ENCODE assay signal across 1 cellular context in the genomic region with DNA sequence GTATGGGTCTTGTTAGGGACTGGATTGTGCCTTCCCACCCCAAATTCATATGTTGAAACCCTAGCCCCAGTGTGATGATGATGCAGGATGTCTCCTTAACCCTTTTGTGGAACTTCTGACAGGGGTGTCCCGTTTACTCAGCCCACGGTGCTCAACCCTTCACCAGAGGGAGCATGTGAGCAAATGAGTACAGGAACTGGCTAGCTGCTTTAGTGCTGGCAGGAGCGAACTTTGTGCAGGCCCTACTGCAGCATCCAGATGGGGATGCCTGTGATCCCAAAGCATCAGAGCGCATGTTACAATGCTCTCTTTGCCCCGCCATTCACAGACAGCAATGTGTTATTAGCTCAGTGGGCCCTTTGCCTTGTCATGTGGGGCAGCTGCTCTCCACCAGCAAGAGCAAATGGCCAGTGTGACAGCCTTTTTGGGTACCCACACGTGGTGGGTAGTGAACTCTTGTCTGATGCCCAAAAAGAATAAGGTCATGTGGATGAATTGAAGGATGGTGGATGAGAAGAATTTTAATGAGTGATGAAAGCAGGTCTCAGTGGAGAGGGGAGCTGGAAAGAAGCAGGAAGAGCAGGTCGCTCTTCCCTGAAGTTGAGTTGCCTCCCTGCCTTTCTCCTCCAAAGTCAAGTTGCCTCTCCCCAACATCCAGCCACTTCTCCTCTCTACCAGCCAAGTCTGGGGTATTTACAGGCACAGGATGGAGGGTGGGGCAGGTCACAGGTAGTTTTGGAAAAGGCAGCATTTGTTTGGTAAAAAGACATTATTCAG.
TF ChIP-seq lines count a peak whose summit lies in the region.

No MANE protein-coding gene starts in this region.

TF ChIP-seq in HepG2, 621 proteins besides CTCF, POLR2A, EP300 and RAD21 (continued from another document):
- no peak for TF ChIP-seq MTA1 (CRISPR knock-in tag; IDR thresholded peaks at IDR 0.05; ENCODE audit: borderline replicate concordance)
- peak; percentile 28; the same call in 1 of the 2 replicates for TF ChIP-seq HNF4A (CRISPR knock-in tag; IDR thresholded peaks at IDR 0.05)
- 0 out of 2 replicates have a peak, but pooled peaks have one; percentile 16 for TF ChIP-seq ZMYM4 (CRISPR knock-in tag; IDR thresholded peaks at IDR 0.05)
- TF ChIP-seq ZNF234 (CRISPR knock-in tag; conservative IDR thresholded peaks at IDR 0.05), result no peak
- no peak for TF ChIP-seq GPN1 (CRISPR knock-in tag; IDR thresholded peaks at IDR 0.05; ENCODE audit: borderline replicate concordance)
- TF ChIP-seq ZNF33A (CRISPR knock-in tag; IDR thresholded peaks at IDR 0.05; ENCODE audit: borderline replicate concordance), result no peak
- no peak for TF ChIP-seq ZNF468 (CRISPR knock-in tag; IDR thresholded peaks at IDR 0.05)
- no peak for TF ChIP-seq AKAP8 (CRISPR knock-in tag; IDR thresholded peaks at IDR 0.05)
- TF ChIP-seq ZNF780A (CRISPR knock-in tag; IDR thresholded peaks at IDR 0.05), result no peak
- no peak for TF ChIP-seq MED8 (CRISPR knock-in tag; IDR thresholded peaks at IDR 0.05; ENCODE audit: insufficient replicate concordance)
- TF ChIP-seq, protein P1, sequence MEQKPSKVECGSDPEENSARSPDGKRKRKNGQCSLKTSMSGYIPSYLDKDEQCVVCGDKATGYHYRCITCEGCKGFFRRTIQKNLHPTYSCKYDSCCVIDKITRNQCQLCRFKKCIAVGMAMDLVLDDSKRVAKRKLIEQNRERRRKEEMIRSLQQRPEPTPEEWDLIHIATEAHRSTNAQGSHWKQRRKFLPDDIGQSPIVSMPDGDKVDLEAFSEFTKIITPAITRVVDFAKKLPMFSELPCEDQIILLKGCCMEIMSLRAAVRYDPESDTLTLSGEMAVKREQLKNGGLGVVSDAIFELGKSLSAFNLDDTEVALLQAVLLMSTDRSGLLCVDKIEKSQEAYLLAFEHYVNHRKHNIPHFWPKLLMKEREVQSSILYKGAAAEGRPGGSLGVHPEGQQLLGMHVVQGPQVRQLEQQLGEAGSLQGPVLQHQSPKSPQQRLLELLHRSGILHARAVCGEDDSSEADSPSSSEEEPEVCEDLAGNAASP (CRISPR knock-in tag; IDR thresholded peaks at IDR 0.05; ENCODE audit: borderline replicate concordance), result no peak
- no peak for TF ChIP-seq ZNF841 (CRISPR knock-in tag; IDR thresholded peaks at IDR 0.05; ENCODE audit: borderline replicate concordance)
- no peak for TF ChIP-seq ELF3 (CRISPR knock-in tag; IDR thresholded peaks at IDR 0.05)
- TF ChIP-seq ZNF652 (CRISPR knock-in tag; IDR thresholded peaks at IDR 0.05; ENCODE audit: borderline replicate concordance, low read depth), result peak; percentile 83
- no peak for TF ChIP-seq PAF1 (CRISPR knock-in tag; IDR thresholded peaks at IDR 0.05)
- TF ChIP-seq TARDBP (CRISPR knock-in tag; IDR thresholded peaks at IDR 0.05), result 0 out of 2 replicates have a peak, but pooled peaks have one; percentile 27
- TF ChIP-seq STAG1 (CRISPR knock-in tag; IDR thresholded peaks at IDR 0.05), result peak; percentile 53
- no peak for TF ChIP-seq ZNF343 (CRISPR knock-in tag; IDR thresholded peaks at IDR 0.05)
- no peak for TF ChIP-seq GLI4 (CRISPR knock-in tag; IDR thresholded peaks at IDR 0.05; ENCODE audit: borderline replicate concordance)
- TF ChIP-seq SALL1 (CRISPR knock-in tag; IDR thresholded peaks at IDR 0.05), result peak; percentile 17; the same call in 1 of the 2 replicates
- TF ChIP-seq U2AF2 (IDR thresholded peaks at IDR 0.05; ENCODE audit: low read depth, low read length), result no peak
- TF ChIP-seq MLLT10 (CRISPR knock-in tag; IDR thresholded peaks at IDR 0.05), result no peak
- TF ChIP-seq, protein P2, sequence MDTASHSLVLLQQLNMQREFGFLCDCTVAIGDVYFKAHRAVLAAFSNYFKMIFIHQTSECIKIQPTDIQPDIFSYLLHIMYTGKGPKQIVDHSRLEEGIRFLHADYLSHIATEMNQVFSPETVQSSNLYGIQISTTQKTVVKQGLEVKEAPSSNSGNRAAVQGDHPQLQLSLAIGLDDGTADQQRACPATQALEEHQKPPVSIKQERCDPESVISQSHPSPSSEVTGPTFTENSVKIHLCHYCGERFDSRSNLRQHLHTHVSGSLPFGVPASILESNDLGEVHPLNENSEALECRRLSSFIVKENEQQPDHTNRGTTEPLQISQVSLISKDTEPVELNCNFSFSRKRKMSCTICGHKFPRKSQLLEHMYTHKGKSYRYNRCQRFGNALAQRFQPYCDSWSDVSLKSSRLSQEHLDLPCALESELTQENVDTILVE (CRISPR knock-in tag; IDR thresholded peaks at IDR 0.05), result no peak
- TF ChIP-seq ATRX (CRISPR knock-in tag; IDR thresholded peaks at IDR 0.05; ENCODE audit: borderline replicate concordance), result no peak
- TF ChIP-seq, protein P3, sequence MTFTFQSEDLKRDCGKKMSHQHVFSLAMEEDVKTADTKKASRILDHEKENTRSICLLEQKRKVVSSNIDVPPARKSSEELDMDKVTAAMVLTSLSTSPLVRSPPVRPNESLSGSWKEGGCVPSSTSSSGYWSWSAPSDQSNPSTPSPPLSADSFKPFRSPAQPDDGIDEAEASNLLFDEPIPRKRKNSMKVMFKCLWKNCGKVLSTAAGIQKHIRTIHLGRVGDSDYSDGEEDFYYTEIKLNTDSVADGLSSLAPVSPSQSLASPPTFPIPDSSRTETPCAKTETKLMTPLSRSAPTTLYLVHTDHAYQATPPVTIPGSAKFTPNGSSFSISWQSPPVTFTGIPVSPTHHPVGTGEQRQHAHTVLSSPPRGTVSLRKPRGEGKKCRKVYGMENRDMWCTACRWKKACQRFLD (CRISPR knock-in tag; IDR thresholded peaks at IDR 0.05; ENCODE audit: borderline replicate concordance), result no peak
- TF ChIP-seq, protein P4, sequence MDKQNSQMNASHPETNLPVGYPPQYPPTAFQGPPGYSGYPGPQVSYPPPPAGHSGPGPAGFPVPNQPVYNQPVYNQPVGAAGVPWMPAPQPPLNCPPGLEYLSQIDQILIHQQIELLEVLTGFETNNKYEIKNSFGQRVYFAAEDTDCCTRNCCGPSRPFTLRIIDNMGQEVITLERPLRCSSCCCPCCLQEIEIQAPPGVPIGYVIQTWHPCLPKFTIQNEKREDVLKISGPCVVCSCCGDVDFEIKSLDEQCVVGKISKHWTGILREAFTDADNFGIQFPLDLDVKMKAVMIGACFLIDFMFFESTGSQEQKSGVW (CRISPR knock-in tag; IDR thresholded peaks at IDR 0.05; ENCODE audit: borderline replicate concordance), result no peak
- no peak for TF ChIP-seq GZF1 (CRISPR knock-in tag; IDR thresholded peaks at IDR 0.05)
- no peak for TF ChIP-seq ZNF749 (CRISPR knock-in tag; IDR thresholded peaks at IDR 0.05; ENCODE audit: borderline replicate concordance)
- no peak for TF ChIP-seq GATA4 (IDR thresholded peaks at IDR 0.05; ENCODE audit: borderline replicate concordance, low read depth)
- TF ChIP-seq NR2F6 (IDR thresholded peaks at IDR 0.05), result no peak
- TF ChIP-seq NR2F6 (CRISPR knock-in tag; IDR thresholded peaks at IDR 0.05), result no peak
- TF ChIP-seq, protein P5, sequence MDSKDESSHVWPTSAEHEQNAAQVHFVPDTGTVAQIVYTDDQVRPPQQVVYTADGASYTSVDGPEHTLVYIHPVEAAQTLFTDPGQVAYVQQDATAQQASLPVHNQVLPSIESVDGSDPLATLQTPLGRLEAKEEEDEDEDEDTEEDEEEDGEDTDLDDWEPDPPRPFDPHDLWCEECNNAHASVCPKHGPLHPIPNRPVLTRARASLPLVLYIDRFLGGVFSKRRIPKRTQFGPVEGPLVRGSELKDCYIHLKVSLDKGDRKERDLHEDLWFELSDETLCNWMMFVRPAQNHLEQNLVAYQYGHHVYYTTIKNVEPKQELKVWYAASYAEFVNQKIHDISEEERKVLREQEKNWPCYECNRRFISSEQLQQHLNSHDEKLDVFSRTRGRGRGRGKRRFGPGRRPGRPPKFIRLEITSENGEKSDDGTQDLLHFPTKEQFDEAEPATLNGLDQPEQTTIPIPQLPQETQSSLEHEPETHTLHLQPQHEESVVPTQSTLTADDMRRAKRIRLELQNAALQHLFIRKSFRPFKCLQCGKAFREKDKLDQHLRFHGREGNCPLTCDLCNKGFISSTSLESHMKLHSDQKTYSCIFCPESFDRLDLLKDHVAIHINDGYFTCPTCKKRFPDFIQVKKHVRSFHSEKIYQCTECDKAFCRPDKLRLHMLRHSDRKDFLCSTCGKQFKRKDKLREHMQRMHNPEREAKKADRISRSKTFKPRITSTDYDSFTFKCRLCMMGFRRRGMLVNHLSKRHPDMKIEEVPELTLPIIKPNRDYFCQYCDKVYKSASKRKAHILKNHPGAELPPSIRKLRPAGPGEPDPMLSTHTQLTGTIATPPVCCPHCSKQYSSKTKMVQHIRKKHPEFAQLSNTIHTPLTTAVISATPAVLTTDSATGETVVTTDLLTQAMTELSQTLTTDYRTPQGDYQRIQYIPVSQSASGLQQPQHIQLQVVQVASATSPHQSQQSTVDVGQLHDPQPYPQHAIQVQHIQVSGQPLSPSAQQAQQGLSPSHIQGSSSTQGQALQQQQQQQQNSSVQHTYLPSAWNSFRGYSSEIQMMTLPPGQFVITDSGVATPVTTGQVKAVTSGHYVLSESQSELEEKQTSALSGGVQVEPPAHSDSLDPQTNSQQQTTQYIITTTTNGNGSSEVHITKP (CRISPR knock-in tag; IDR thresholded peaks at IDR 0.05; ENCODE audit: low read depth), result no peak
- TF ChIP-seq ZNF761 (CRISPR knock-in tag; conservative IDR thresholded peaks at IDR 0.05), result no peak
- no peak for TF ChIP-seq EED (CRISPR knock-in tag; IDR thresholded peaks at IDR 0.05)
- TF ChIP-seq ZNF292 (CRISPR knock-in tag; IDR thresholded peaks at IDR 0.05; ENCODE audit: borderline replicate concordance, low read depth), result no peak
- TF ChIP-seq, protein P6, sequence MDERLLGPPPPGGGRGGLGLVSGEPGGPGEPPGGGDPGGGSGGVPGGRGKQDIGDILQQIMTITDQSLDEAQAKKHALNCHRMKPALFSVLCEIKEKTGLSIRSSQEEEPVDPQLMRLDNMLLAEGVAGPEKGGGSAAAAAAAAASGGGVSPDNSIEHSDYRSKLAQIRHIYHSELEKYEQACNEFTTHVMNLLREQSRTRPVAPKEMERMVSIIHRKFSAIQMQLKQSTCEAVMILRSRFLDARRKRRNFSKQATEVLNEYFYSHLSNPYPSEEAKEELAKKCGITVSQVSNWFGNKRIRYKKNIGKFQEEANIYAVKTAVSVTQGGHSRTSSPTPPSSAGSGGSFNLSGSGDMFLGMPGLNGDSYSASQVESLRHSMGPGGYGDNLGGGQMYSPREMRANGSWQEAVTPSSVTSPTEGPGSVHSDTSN (CRISPR knock-in tag; IDR thresholded peaks at IDR 0.05), result no peak
- no peak for TF ChIP-seq ZBTB7A (CRISPR knock-in tag; IDR thresholded peaks at IDR 0.05)
- TF ChIP-seq, protein P7, sequence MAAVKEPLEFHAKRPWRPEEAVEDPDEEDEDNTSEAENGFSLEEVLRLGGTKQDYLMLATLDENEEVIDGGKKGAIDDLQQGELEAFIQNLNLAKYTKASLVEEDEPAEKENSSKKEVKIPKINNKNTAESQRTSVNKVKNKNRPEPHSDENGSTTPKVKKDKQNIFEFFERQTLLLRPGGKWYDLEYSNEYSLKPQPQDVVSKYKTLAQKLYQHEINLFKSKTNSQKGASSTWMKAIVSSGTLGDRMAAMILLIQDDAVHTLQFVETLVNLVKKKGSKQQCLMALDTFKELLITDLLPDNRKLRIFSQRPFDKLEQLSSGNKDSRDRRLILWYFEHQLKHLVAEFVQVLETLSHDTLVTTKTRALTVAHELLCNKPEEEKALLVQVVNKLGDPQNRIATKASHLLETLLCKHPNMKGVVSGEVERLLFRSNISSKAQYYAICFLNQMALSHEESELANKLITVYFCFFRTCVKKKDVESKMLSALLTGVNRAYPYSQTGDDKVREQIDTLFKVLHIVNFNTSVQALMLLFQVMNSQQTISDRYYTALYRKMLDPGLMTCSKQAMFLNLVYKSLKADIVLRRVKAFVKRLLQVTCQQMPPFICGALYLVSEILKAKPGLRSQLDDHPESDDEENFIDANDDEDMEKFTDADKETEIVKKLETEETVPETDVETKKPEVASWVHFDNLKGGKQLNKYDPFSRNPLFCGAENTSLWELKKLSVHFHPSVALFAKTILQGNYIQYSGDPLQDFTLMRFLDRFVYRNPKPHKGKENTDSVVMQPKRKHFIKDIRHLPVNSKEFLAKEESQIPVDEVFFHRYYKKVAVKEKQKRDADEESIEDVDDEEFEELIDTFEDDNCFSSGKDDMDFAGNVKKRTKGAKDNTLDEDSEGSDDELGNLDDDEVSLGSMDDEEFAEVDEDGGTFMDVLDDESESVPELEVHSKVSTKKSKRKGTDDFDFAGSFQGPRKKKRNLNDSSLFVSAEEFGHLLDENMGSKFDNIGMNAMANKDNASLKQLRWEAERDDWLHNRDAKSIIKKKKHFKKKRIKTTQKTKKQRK (IDR thresholded peaks at IDR 0.05; ENCODE audit: low read length), result no peak
- no peak for TF ChIP-seq ZNF138 (CRISPR knock-in tag; IDR thresholded peaks at IDR 0.05; ENCODE audit: low read depth)
- no peak for TF ChIP-seq ZNF460 (CRISPR knock-in tag; IDR thresholded peaks at IDR 0.05; ENCODE audit: borderline replicate concordance)
- peak; percentile 30; the same call in 1 of the 2 replicates for TF ChIP-seq ZFX (CRISPR knock-in tag; IDR thresholded peaks at IDR 0.05; ENCODE audit: low read depth)
- no peak for TF ChIP-seq ISL2 (CRISPR knock-in tag; IDR thresholded peaks at IDR 0.05)
- TF ChIP-seq FOSL1 (CRISPR knock-in tag; IDR thresholded peaks at IDR 0.05; ENCODE audit: borderline replicate concordance), result no peak
- TF ChIP-seq PPARG (CRISPR knock-in tag; conservative IDR thresholded peaks at IDR 0.05), result no peak
- TF ChIP-seq, protein P8, sequence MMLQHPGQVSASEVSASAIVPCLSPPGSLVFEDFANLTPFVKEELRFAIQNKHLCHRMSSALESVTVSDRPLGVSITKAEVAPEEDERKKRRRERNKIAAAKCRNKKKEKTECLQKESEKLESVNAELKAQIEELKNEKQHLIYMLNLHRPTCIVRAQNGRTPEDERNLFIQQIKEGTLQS (CRISPR knock-in tag; IDR thresholded peaks at IDR 0.05), result no peak
- TF ChIP-seq, protein P9, sequence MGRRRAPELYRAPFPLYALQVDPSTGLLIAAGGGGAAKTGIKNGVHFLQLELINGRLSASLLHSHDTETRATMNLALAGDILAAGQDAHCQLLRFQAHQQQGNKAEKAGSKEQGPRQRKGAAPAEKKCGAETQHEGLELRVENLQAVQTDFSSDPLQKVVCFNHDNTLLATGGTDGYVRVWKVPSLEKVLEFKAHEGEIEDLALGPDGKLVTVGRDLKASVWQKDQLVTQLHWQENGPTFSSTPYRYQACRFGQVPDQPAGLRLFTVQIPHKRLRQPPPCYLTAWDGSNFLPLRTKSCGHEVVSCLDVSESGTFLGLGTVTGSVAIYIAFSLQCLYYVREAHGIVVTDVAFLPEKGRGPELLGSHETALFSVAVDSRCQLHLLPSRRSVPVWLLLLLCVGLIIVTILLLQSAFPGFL (CRISPR knock-in tag; IDR thresholded peaks at IDR 0.05), result no peak
- no peak for TF ChIP-seq MAZ (IDR thresholded peaks at IDR 0.05; ENCODE audit: borderline replicate concordance, low read depth, low read length)
- TF ChIP-seq MAZ (CRISPR knock-in tag; IDR thresholded peaks at IDR 0.05; ENCODE audit: low read depth), result no peak
